ENCODE assay signal across 11 cellular contexts in the genomic region with DNA sequence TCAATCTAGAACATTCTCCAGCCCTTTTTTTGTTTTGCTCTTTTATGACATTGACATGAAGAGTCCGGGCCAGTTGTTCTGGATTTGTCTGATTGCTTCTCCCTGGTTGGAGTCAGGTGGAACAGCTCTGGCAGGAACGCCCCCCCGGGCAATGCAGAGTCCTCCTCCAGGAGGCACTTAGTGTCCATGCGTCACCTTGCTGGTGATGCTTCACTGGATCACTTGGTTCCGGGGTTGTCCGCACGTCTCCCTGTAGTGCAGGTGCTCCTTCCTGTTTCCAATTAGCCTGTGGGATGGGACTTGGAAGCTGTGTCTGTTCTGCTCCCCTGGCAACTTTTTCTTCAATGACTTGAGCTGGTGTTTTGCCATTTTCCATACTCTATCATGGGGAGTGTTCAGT. TPM values are rescaled to one million over a fixed set of nuclear protein-coding genes. Genes with fewer than 3 reads are reported as not detected.
DNase-seq lines count a peak whose midpoint lies in the region; ATAC-seq, FAIRE-seq and TF ChIP-seq lines count a peak whose summit lies in the region.
"Had no signal": no experiment of that assay in that cellular context is flagged by ENCODE, and none has a peak within 500 bp of the region (broad histone marks: within the 10 kb centered on the region; RNA-seq: fewer than 3 reads in every experiment).

No MANE protein-coding gene starts in this region.

- H3K4me1 ChIP-seq in OCI-LY1 (ENCODE audit: insufficient read depth, low read length, severe bottlenecking) (peaks cover 99% of the 10 kb centered on the region), tibial artery (peaks cover 4 to 52% (median 46%) of the 10 kb centered on the region in 4 donors)

- peak overlapping the region; percentile 97 for H3K4me2 ChIP-seq in OCI-LY1 (ENCODE audit: low read length)

- H3K27me3 Mint-ChIP-seq in activated T-cell treated with anti-CD3 and anti-CD28 coated beads, Interleukin-2, amount 50 U/mL, for 24 hours, result no peaks in the 10 kb centered on the region
- H3K27me3 Mint-ChIP-seq in stimulated activated naive B cell treated with anti-CD40 and anti-IgM and Interleukin-4, amounts not matched to agents 10 μg/mL and 1 μg/mL and 100 μg/mL, for 72 hours, result no peaks in the 10 kb centered on the region

- H3K4me1 Mint-ChIP-seq in activated T-cell treated with anti-CD3 and anti-CD28 coated beads, Interleukin-2, amount 50 U/mL, for 24 hours (ENCODE audit: low read depth), result peaks cover 95% of the 10 kb centered on the region
- peaks cover 70 to 96% of the 10 kb centered on the region in 2 donors for H3K4me1 Mint-ChIP-seq in stimulated activated naive B cell treated with anti-CD40 and anti-IgM and Interleukin-4, amounts not matched to agents 10 μg/mL and 1 μg/mL and 100 μg/mL, for 72 hours

- intact Hi-C loops in tibial artery (cut with DNase I; ENCODE audit: low total_unique reads), result no loop called here

- ATAC-seq in stimulated activated naive B cell treated with anti-CD40 and anti-IgM and Interleukin-4, amounts not matched to agents 10 μg/mL and 1 μg/mL and 100 μg/mL, for 72 hours (replicated peaks), result no peak
- ATAC-seq in GM19452 (IDR thresholded peaks at IDR 0.05; ENCODE audit: unreplicated experiment), result no peak

- H3K36me3 ChIP-seq in OCI-LY1 (ENCODE audit: insufficient read depth, low read length), result peaks cover 61% of the 10 kb centered on the region; the same call in 1 of the 2 replicates
- H3K36me3 ChIP-seq in tibial artery, result peaks cover 0 to 8% (median 0%) of the 10 kb centered on the region in 3 donors
- H3K36me3 ChIP-seq: transverse colon had no signal

- no peak for FAIRE-seq in HTR-8/SVneo (lab: Jason Lieb, UNC)

- H3K36me3 Mint-ChIP-seq in activated T-cell treated with anti-CD3 and anti-CD28 coated beads, Interleukin-2, amount 50 U/mL, for 24 hours (ENCODE audit: low read depth), result peaks cover 86% of the 10 kb centered on the region
- H3K36me3 Mint-ChIP-seq in stimulated activated naive B cell treated with anti-CD40 and anti-IgM and Interleukin-4, amounts not matched to agents 10 μg/mL and 1 μg/mL and 100 μg/mL, for 72 hours, result peaks cover 44 to 63% of the 10 kb centered on the region in 2 donors

- H3K27me3 ChIP-seq in OCI-LY1 (ENCODE audit: insufficient read depth, low read length) (no peaks in the 10 kb centered on the region), tibial artery (no peaks in the 10 kb centered on the region)
- H3K27me3 ChIP-seq: transverse colon had no signal

- DNase-seq in activated T-cell treated with anti-CD3 and anti-CD28 coated beads, Interleukin-2, amount 50 U/mL, for 24 hours, result no peak
- no peak for DNase-seq in activated T-cell treated with anti-CD3 and anti-CD28 coated beads, Interleukin-2, amount 50 U/mL, for 1 hour
- DNase-seq in cerebellum (ENCODE audit: low spot score) (peak; percentile 35), HTR-8/SVneo (ENCODE audit: insufficient read length, low spot score) (no peak), tibial artery (no peak)
- no peak for DNase-seq in stimulated activated naive B cell treated with anti-CD40 and anti-IgM and Interleukin-4, amounts not matched to agents 10 μg/mL and 1 μg/mL and 100 μg/mL, for 72 hours
- DNase-seq: transverse colon had no signal

- peak overlapping the region; percentile 99 for H3K27ac ChIP-seq in OCI-LY1 (ENCODE audit: low read depth, low read length, poor library complexity, severe bottlenecking)
- H3K27ac ChIP-seq in tibial artery, result no peak overlapping the region

- H3K9ac ChIP-seq in OCI-LY1 (ENCODE audit: low read length), result peak overlapping the region; percentile 83; the same call in 1 of the 2 replicates

- H3K4me3 ChIP-seq in OCI-LY1 (ENCODE audit: low read depth, low read length, poor library complexity, severe bottlenecking), result peak overlapping the region; percentile 97
- no peak overlapping the region for H3K4me3 ChIP-seq in tibial artery
- H3K4me3 ChIP-seq: transverse colon had no signal

- no peaks in the 10 kb centered on the region for H3K9me3 Mint-ChIP-seq in activated T-cell treated with anti-CD3 and anti-CD28 coated beads, Interleukin-2, amount 50 U/mL, for 24 hours
- no peaks in the 10 kb centered on the region for H3K9me3 Mint-ChIP-seq in stimulated activated naive B cell treated with anti-CD40 and anti-IgM and Interleukin-4, amounts not matched to agents 10 μg/mL and 1 μg/mL and 100 μg/mL, for 72 hours

- no peaks in the 10 kb centered on the region for H4K20me1 ChIP-seq in OCI-LY1 (ENCODE audit: insufficient read depth, low read length)

- peak overlapping the region; percentile 99 for H3K27ac Mint-ChIP-seq in activated T-cell treated with anti-CD3 and anti-CD28 coated beads, Interleukin-2, amount 50 U/mL, for 24 hours
- H3K27ac Mint-ChIP-seq in stimulated activated naive B cell treated with anti-CD40 and anti-IgM and Interleukin-4, amounts not matched to agents 10 μg/mL and 1 μg/mL and 100 μg/mL, for 72 hours, result peak overlapping the region; percentile 89

- peak overlapping the region; percentile 97 for H3K4me3 Mint-ChIP-seq in activated T-cell treated with anti-CD3 and anti-CD28 coated beads, Interleukin-2, amount 50 U/mL, for 24 hours
- peak overlapping the region; percentile 68 to 79 for H3K4me3 Mint-ChIP-seq in stimulated activated naive B cell treated with anti-CD40 and anti-IgM and Interleukin-4, amounts not matched to agents 10 μg/mL and 1 μg/mL and 100 μg/mL, for 72 hours

- H3K9me2 ChIP-seq in OCI-LY1 (ENCODE audit: low read depth, low read length), result no peaks in the 10 kb centered on the region

- no peak for TF ChIP-seq CTCF in OCI-LY1 (IDR thresholded peaks at IDR 0.05; ENCODE audit: low read length)
- no peak for TF ChIP-seq CTCF in tibial artery (IDR thresholded peaks at IDR 0.05)

- H3K9me3 ChIP-seq in OCI-LY1 (ENCODE audit: low read length) (no peaks in the 10 kb centered on the region), tibial artery (no peaks in the 10 kb centered on the region)
- H3K9me3 ChIP-seq: transverse colon had no signal

- peaks cover 66% of the 10 kb centered on the region for H3K79me2 ChIP-seq in OCI-LY1 (ENCODE audit: insufficient read depth, low read length)

- no peak overlapping the region for H2AFZ ChIP-seq in OCI-LY1 (ENCODE audit: low read length)

- 0 out of 2 replicates have a peak, but pooled peaks cover 7% of the 10 kb centered on the region for H3F3A ChIP-seq in OCI-LY1 (ENCODE audit: insufficient read depth, low read length)

RNA-seq across cellular contexts. Expression of a gene that starts 9.8 kb away (rescaled TPM):
- 21.9 TPM for total RNA-seq in cerebellum

RNA-seq across cellular contexts. Expression of a gene that starts 21.0 kb away (rescaled TPM):
- total RNA-seq in cerebellum, result 0.09 TPM
- total RNA-seq: fibroblast of villous mesenchyme, RPMI7951 had no signal

RNA-seq across cellular contexts. Expression of a gene that starts 34.8 kb away (rescaled TPM):
- 1.00 TPM for total RNA-seq in cerebellum
- total RNA-seq: fibroblast of villous mesenchyme, RPMI7951, transverse colon had no signal

RNA-seq across cellular contexts. Expression of a gene that starts 43.0 kb away (rescaled TPM):
- total RNA-seq in cerebellum, result not detected
- total RNA-seq: fibroblast of villous mesenchyme, RPMI7951, transverse colon had no signal

RNA-seq across cellular contexts. Expression of a gene that starts 51.3 kb away (rescaled TPM):
- 38.7 TPM for total RNA-seq in cerebellum
